ENCODE assay signal across 8 cellular contexts in the genomic region with DNA sequence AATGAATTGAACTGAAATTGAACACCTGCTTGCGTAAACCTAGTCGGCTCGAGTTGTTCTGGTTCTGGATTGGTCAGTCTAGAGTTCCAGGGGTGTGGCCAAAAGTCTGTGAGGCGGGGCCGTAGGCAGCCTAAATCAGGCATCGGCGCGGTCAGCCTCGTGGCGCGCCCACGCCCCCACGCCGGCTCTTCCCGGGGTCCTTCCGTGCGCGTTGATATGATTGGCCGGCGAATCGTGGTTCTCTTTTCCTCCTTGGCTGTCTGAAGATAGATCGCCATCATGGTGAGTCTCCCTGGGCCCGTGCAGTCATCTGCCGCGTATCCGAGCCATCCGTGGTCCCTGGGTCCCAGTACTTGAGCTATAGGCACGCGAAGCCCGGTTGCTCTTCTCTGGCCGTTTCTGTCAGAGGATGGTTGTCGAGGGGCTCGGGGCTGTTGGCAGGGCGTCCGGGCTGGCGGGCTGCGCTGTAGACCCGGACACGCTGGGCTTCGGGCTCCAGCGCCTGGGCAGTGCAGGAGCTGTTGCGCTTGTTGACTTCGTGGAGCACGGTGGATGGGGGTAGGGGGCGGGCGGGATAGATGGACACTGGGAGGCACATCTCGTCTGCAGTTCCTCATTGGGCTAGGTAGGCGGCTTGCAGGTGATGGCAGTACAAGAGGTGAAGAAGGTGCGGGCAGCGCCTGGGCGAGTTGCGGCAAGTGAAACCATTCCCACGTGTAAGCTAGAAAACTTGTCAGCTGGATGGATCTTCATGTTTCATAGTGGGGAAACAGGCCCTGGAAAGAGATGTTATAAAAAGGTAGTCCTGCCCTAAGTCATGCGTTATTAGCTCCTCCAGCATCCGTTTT. TPM values are rescaled to one million over a fixed set of nuclear protein-coding genes. Genes with fewer than 3 reads are reported as not detected.
A peak's percentile ranks its signal among the peaks of the same experiment; 100 is the strongest.
DNase-seq lines count a peak whose midpoint lies in the region; ATAC-seq and TF ChIP-seq lines count a peak whose summit lies in the region.

A gene (plus strand): TSS at position 241 of the 848 bp plus-strand sequence. CDS start 39 bp downstream, at position 280.

- TF ChIP-seq EP300 in gastroesophageal sphincter (IDR thresholded peaks at IDR 0.05) = no peak

- DNase-seq in GM04503 (ENCODE audit: low read depth) (peak; percentile 76), HFFc6 (peak; percentile 95), NB4 (ENCODE audit: low read depth) (peak; percentile 99), SK-N-MC (ENCODE audit: low read depth, low spot score) (peak; percentile 82), substantia nigra (lab: John Stamatoyannopoulos, UW) (peak; percentile 28 to 95 (median 88))
- peak; percentile 96 for DNase-seq in activated naive CD4-positive, alpha-beta T cell treated with anti-CD3 and anti-CD28 coated beads, Interleukin-2, amount 10 ng/mL, durations not matched to agents 7 days and 5 days

- H3K27me3 ChIP-seq in gastroesophageal sphincter = no peaks in the 10 kb centered on the region
- no peaks in the 10 kb centered on the region for H3K27me3 ChIP-seq in neutrophil

- peak within 1 kb of the TSS; percentile 88 for H3K4me3 Mint-ChIP-seq in HFFc6
- peak within 1 kb of the TSS; percentile 82 for H3K4me3 Mint-ChIP-seq in activated naive CD4-positive, alpha-beta T cell treated with anti-CD3 and anti-CD28 coated beads, Interleukin-2, amount 10 ng/mL, durations not matched to agents 7 days and 5 days

- H3K9ac ChIP-seq in SK-N-MC (ENCODE audit: insufficient read length) = peak within 1 kb of the TSS; percentile 99

- no peak for TF ChIP-seq CTCF in HFFc6 (IDR thresholded peaks at IDR 0.05)
- no peak for TF ChIP-seq CTCF in NB4 (IDR thresholded peaks at IDR 0.05; ENCODE audit: low read depth, low read length)
- TF ChIP-seq CTCF in gastroesophageal sphincter (IDR thresholded peaks at IDR 0.05) = peak in 2 of 4 experiments; percentile 5 to 7
- TF ChIP-seq CTCF in neutrophil (IDR thresholded peaks at IDR 0.05) = no peak

- H3K9me3 ChIP-seq in SK-N-MC (ENCODE audit: low read depth, low read length) (no peaks in the 10 kb centered on the region), gastroesophageal sphincter (no peaks in the 10 kb centered on the region), neutrophil (no peaks in the 10 kb centered on the region)

- H3K36me3 ChIP-seq in SK-N-MC (ENCODE audit: insufficient read depth, low read length) = peaks cover 46% of the 10 kb centered on the region
- H3K36me3 ChIP-seq in gastroesophageal sphincter = peaks cover 0 to 39% of the 10 kb centered on the region in 2 donors
- peaks cover 38% of the 10 kb centered on the region for H3K36me3 ChIP-seq in neutrophil

- H3K27me3 Mint-ChIP-seq in HFFc6 (ENCODE audit: insufficient read depth) = peaks cover 8% of the 10 kb centered on the region
- peaks cover 3% of the 10 kb centered on the region for H3K27me3 Mint-ChIP-seq in activated naive CD4-positive, alpha-beta T cell treated with anti-CD3 and anti-CD28 coated beads, Interleukin-2, amount 10 ng/mL, durations not matched to agents 7 days and 5 days

- H3K27ac ChIP-seq in SK-N-MC (peak within 1 kb of the TSS; percentile 86), gastroesophageal sphincter (peak within 1 kb of the TSS; percentile 0 to 85 (median 75)), neutrophil (peak within 1 kb of the TSS; percentile 76), substantia nigra (ENCODE audit: low read depth, low read length, poor library complexity, severe bottlenecking) (peak within 1 kb of the TSS; percentile 74)

- H3K4me3 ChIP-seq in NB4 (ENCODE audit: low read depth, low read length) = peak within 1 kb of the TSS; percentile 93
- peak within 1 kb of the TSS; percentile 89 for H3K4me3 ChIP-seq in SK-N-MC
- peak within 1 kb of the TSS; percentile 47 to 72 for H3K4me3 ChIP-seq in gastroesophageal sphincter
- H3K4me3 ChIP-seq in neutrophil (ENCODE audit: low read depth in 1 of 2, low read length in 1 of 2) = peak within 1 kb of the TSS; percentile 79 to 83

- ATAC-seq in gastroesophageal sphincter = peak; percentile 96

- H3K4me1 ChIP-seq in gastroesophageal sphincter = peaks cover 4 to 60% (median 10%) of the 10 kb centered on the region in 3 donors
- H3K4me1 ChIP-seq in neutrophil (ENCODE audit: control insufficient read depth in 1 of 2, insufficient read depth in 1 of 2, low read depth in 1 of 2, low read length in 1 of 2) = peaks cover 26 to 32% of the 10 kb centered on the region in 2 experiments

- CTCF ChIA-PET in activated naive CD4-positive, alpha-beta T cell treated with anti-CD3 and anti-CD28 coated beads, Interleukin-2, amount 10 ng/mL, durations not matched to agents 7 days and 5 days (lab: Charles Lee) = interaction anchor here (1.0 to 1.1 kb wide), 2 partner anchors 13 to 1162 kb away, joined by 3 read pairs; no protein-coding TSS in a partner anchor

- H3K36me3 Mint-ChIP-seq in HFFc6 (ENCODE audit: low read depth) = peaks cover 47% of the 10 kb centered on the region
- H3K36me3 Mint-ChIP-seq in activated naive CD4-positive, alpha-beta T cell treated with anti-CD3 and anti-CD28 coated beads, Interleukin-2, amount 10 ng/mL, durations not matched to agents 7 days and 5 days = peaks cover 42% of the 10 kb centered on the region

- H3K9me3 Mint-ChIP-seq in HFFc6 = no peaks in the 10 kb centered on the region
- no peaks in the 10 kb centered on the region for H3K9me3 Mint-ChIP-seq in activated naive CD4-positive, alpha-beta T cell treated with anti-CD3 and anti-CD28 coated beads, Interleukin-2, amount 10 ng/mL, durations not matched to agents 7 days and 5 days

- H3K4me1 Mint-ChIP-seq in HFFc6 (ENCODE audit: low read depth) = peaks cover 46% of the 10 kb centered on the region
- peaks cover 54% of the 10 kb centered on the region for H3K4me1 Mint-ChIP-seq in activated naive CD4-positive, alpha-beta T cell treated with anti-CD3 and anti-CD28 coated beads, Interleukin-2, amount 10 ng/mL, durations not matched to agents 7 days and 5 days

- 0% methylated on average over 6 to 12 of the region's 55 CpGs for WGBS in gastroesophageal sphincter (ENCODE audit: low coverage in 1 of 2), 2 donors

- peak within 1 kb of the TSS; percentile 70 for H3K27ac Mint-ChIP-seq in HFFc6
- peak within 1 kb of the TSS; percentile 79 for H3K27ac Mint-ChIP-seq in activated naive CD4-positive, alpha-beta T cell treated with anti-CD3 and anti-CD28 coated beads, Interleukin-2, amount 10 ng/mL, durations not matched to agents 7 days and 5 days

- TF ChIP-seq POLR2A in NB4 (IDR thresholded peaks at IDR 0.05; ENCODE audit: extremely low read depth, insufficient read length) (peak; percentile 98), gastroesophageal sphincter (IDR thresholded peaks at IDR 0.05) (peak; percentile 81 to 84)

RNA-seq across cellular contexts. Expression of the gene that starts here (rescaled TPM):
- 1,000 to 10,000 TPM; 1,111 to 1,416 (median 1,288) TPM for total RNA-seq in HFFc6 (2021; fragmentation: NEBNext Ultra II Directional; extraction: Animal tissue kit (Norgen Biotek cat#: 25700))
- 1,000 to 10,000 TPM; 1,244 to 3,223 (median 2,309) TPM for total RNA-seq in gastroesophageal sphincter

Comparison
In these comparisons a context has a peak if more than half of its experiments do, and no peak if none do; other contexts are left out.
1. Peak in every context shown above with its lines: DNase-seq, ATAC-seq, H3K4me3 ChIP-seq and H3K27ac ChIP-seq.